In genomic region chr4:3368334-3368733, GRCh38 we compare ENCODE assay signal across 12 cellular contexts.
"Had no signal": no experiment of that assay in that cellular context is flagged by ENCODE, and none has a peak within 500 bp of the region (broad histone marks: within the 10 kb centered on the region; RNA-seq: fewer than 3 reads in every experiment).

No MANE protein-coding gene starts in this region.

- H3K27ac ChIP-seq: breast epithelium, gastrocnemius medialis, psoas muscle had no signal

- H3K9me3 Mint-ChIP-seq: activated naive CD4-positive, alpha-beta T cell treated with anti-CD3 and anti-CD28 coated beads, Interleukin-2, amount 50 U/mL, for 72 hours; natural killer cell; stimulated activated naive CD8-positive, alpha-beta T cell treated with anti-CD3 and anti-CD28 coated beads, Interleukin-15, Interleukin-2, amounts not matched to agents 100 ng/mL and 50 ng/mL, for 24 hours had no signal

- DNase-seq: activated CD4-positive, CD25-positive, alpha-beta regulatory T cell; activated T-cell treated with anti-CD3 and anti-CD28 coated beads, Interleukin-2, amount 50 U/mL, for 1 hour; gastrocnemius medialis; heart right ventricle; mucosa of descending colon; natural killer cell; psoas muscle; T-helper 1 cell had no signal

- H3K4me3 ChIP-seq: gastrocnemius medialis, heart right ventricle, mucosa of descending colon, psoas muscle had no signal

- H3K36me3 ChIP-seq: breast epithelium, gastrocnemius medialis, heart right ventricle had no signal

- H3K27me3 ChIP-seq: breast epithelium, gastrocnemius medialis, heart right ventricle had no signal

- ATAC-seq: activated naive CD4-positive, alpha-beta T cell treated with anti-CD3 and anti-CD28 coated beads, Interleukin-2, amount 50 U/mL, for 72 hours; gastrocnemius medialis; mucosa of descending colon; natural killer cell; sciatic nerve had no signal

- H3K9me3 ChIP-seq: breast epithelium, gastrocnemius medialis, heart right ventricle, mucosa of descending colon, psoas muscle had no signal

- H3K4me3 Mint-ChIP-seq: natural killer cell; stimulated activated naive CD8-positive, alpha-beta T cell treated with anti-CD3 and anti-CD28 coated beads, Interleukin-15, Interleukin-2, amounts not matched to agents 100 ng/mL and 50 ng/mL, for 24 hours had no signal

- H3K27ac Mint-ChIP-seq: activated naive CD4-positive, alpha-beta T cell treated with anti-CD3 and anti-CD28 coated beads, Interleukin-2, amount 50 U/mL, for 72 hours; stimulated activated naive CD8-positive, alpha-beta T cell treated with anti-CD3 and anti-CD28 coated beads, Interleukin-15, Interleukin-2, amounts not matched to agents 100 ng/mL and 50 ng/mL, for 24 hours had no signal

- H3K36me3 Mint-ChIP-seq: activated naive CD4-positive, alpha-beta T cell treated with anti-CD3 and anti-CD28 coated beads, Interleukin-2, amount 50 U/mL, for 72 hours; natural killer cell had no signal
